10 cellular contexts compared by ENCODE assay signal in the genomic region with DNA sequence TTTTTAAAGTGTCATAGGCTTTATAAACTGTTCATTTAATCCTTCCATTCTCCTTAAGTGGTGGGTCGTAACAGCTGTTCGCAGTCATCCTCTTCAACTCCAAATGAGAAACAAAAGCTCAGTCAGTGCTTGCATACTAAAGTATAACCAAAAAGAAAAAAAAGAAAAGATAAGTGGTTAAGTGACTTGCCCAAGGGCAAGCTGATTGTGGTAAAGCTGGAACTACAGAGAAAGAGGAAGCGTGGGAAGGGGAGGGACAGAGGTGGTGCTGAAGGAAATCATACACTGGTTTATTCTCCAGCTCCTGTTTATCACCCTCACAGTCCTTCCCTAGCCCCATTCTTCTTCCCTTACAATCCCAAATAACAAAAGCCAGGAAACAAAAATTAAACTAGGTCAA. TPM values are rescaled to one million over a fixed set of nuclear protein-coding genes. Genes with fewer than 3 reads are reported as not detected.
DNase-seq lines count a peak whose midpoint lies in the region; ATAC-seq and TF ChIP-seq lines count a peak whose summit lies in the region.
"Had no signal": no experiment of that assay in that cellular context is flagged by ENCODE, and none has a peak within 500 bp of the region (broad histone marks: within the 10 kb centered on the region; RNA-seq: fewer than 3 reads in every experiment).

No MANE protein-coding gene starts in this region.

- ATAC-seq in upper lobe of right lung, result peak; percentile 87

- peak; percentile 14 for DNase-seq in stimulated activated CD4-positive, alpha-beta T cell treated with anti-CD3 and anti-CD28 coated beads, Interleukin-15, amount 100 ng/mL, for 24 hours
- DNase-seq in stimulated activated CD4-positive, alpha-beta T cell treated with anti-CD3 and anti-CD28 coated beads, Interleukin-12 subunit alpha, Interleukin-12 subunit beta, amount 100 ng/mL, for 4 hours, result no peak
- DNase-seq in NCI-H82 treated with DMSO at 0.1 percent for 48 hours (lab: John Stamatoyannopoulos, UW; ENCODE audit: unreplicated experiment), result peak; percentile 59
- DNase-seq in choroid plexus epithelial cell (ENCODE audit: low read depth), result peak; percentile 24
- no peak for DNase-seq in upper lobe of right lung
- DNase-seq in activated gamma-delta T cell (lab: John Stamatoyannopoulos, UW), result no peak
- DNase-seq in nucleus accumbens (lab: John Stamatoyannopoulos, UW), result no peak
- DNase-seq in effector CD8-positive, alpha-beta T cell (lab: John Stamatoyannopoulos, UW), result no peak
- DNase-seq: DMS 273 treated with DMSO at 0.1 percent for 48 hours, NCI-H526 treated with DMSO at 0.1 percent for 48 hours had no signal

- intact Hi-C loops in upper lobe of right lung (cut with DNase I), result no loop called here

- no peaks in the 10 kb centered on the region for H3K9me3 ChIP-seq in upper lobe of right lung

- H3K27me3 ChIP-seq in upper lobe of right lung, result no peaks in the 10 kb centered on the region

- H3K27ac ChIP-seq in upper lobe of right lung, result no peak overlapping the region

- TF ChIP-seq CTCF in choroid plexus epithelial cell (conservative IDR thresholded peaks at IDR 0.05; ENCODE audit: low read depth, low read length) (no peak), upper lobe of right lung (IDR thresholded peaks at IDR 0.05) (no peak)

- H3K4me3 ChIP-seq in choroid plexus epithelial cell (ENCODE audit: low read depth, low read length) (no peak overlapping the region), upper lobe of right lung (no peak overlapping the region)

- H3K4me1 ChIP-seq in upper lobe of right lung, result peaks cover 10% of the 10 kb centered on the region

- H3K36me3 ChIP-seq in upper lobe of right lung, result peaks cover 9% of the 10 kb centered on the region

RNA-seq across cellular contexts. Expression of gene IDE, which starts 29.6 kb away (rescaled TPM):
- 35.2 TPM for total RNA-seq in upper lobe of right lung

RNA-seq across cellular contexts. Expression of gene KIF11, which starts 48.6 kb away (rescaled TPM):
- total RNA-seq in upper lobe of right lung, result 0.93 TPM

Comparison
In these comparisons a context has a peak if more than half of its experiments do, and no peak if none do; other contexts are left out.
1. DNase-seq: peak in stimulated activated CD4-positive, alpha-beta T cell treated with anti-CD3 and anti-CD28 coated beads, Interleukin-15, amount 100 ng/mL, for 24 hours (single experiment), NCI-H82 treated with DMSO at 0.1 percent for 48 hours (single experiment) and choroid plexus epithelial cell (single experiment); none in stimulated activated CD4-positive, alpha-beta T cell treated with anti-CD3 and anti-CD28 coated beads, Interleukin-12 subunit alpha, Interleukin-12 subunit beta, amount 100 ng/mL, for 4 hours (single experiment), upper lobe of right lung (single experiment), activated gamma-delta T cell (single experiment), nucleus accumbens (0 of 56) and effector CD8-positive, alpha-beta T cell (single experiment).